24 cellular contexts compared by ENCODE assay signal in the genomic region with DNA sequence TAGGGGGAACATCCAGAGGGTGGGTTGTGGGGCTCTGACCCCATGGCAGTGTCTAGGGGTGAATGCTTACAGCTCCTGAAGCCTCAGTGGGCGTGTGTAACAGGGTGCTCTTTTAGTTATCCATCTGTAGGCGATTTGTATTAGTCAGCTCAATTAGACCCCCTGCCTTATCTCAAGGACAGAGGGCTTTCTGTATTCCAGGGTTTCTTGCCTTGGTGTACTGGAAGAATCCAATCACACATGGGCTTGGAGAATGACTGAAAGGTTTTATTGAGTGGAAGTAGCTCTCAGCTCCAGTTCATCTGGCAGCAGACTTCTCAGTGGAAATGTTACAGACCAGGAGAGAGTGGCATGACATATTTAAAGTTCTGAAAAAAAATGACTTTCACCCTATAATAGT.
DNase-seq lines count a peak whose midpoint lies in the region; FAIRE-seq and TF ChIP-seq lines count a peak whose summit lies in the region.
"Had no signal": no experiment of that assay in that cellular context is flagged by ENCODE, and none has a peak within 500 bp of the region (broad histone marks: within the 10 kb centered on the region; RNA-seq: fewer than 3 reads in every experiment).

No MANE protein-coding gene starts in this region.

- TF ChIP-seq CTCF in kidney (IDR thresholded peaks at IDR 0.05; ENCODE audit: borderline replicate concordance, extremely low read depth, insufficient read depth) (no peak), GM10266 (IDR thresholded peaks at IDR 0.05; ENCODE audit: control insufficient read depth, insufficient read depth, low read depth, missing control alignments) (no peak), mesothelial cell of epicardium (IDR thresholded peaks at IDR 0.05; ENCODE audit: unreplicated experiment) (no peak)

- H3K4me1 ChIP-seq in kidney (ENCODE audit: control insufficient read depth in 1 of 2, insufficient read depth in 1 of 2, low read depth in 1 of 2, low read length in 2 of 2), result no peaks in the 10 kb centered on the region
- H3K4me1 ChIP-seq: A549; BLaER1 treated with 17β-estradiol and CSF1 and Interleukin-3, amounts not matched to agents 10 nM and 100 nM had no signal

- H3K4me3 Mint-ChIP-seq in mesothelial cell of epicardium, result no peak overlapping the region
- H3K4me3 Mint-ChIP-seq: B cell; CD4-positive, alpha-beta T cell; CD8-positive, alpha-beta T cell had no signal

- H3K27me3 Mint-ChIP-seq in mesothelial cell of epicardium (ENCODE audit: low read depth), result no peaks in the 10 kb centered on the region
- H3K27me3 Mint-ChIP-seq: B cell; CD4-positive, alpha-beta T cell had no signal

- H3K9ac ChIP-seq in kidney (ENCODE audit: low read length in 2 of 2), result no peak overlapping the region
- H3K9ac ChIP-seq: BLaER1 treated with 17β-estradiol and CSF1 and Interleukin-3, amounts not matched to agents 10 nM and 100 nM had no signal

- no peak for FAIRE-seq in kidney (lab: Jason Lieb, UNC)
- FAIRE-seq: A549, GM12891, GM19239 had no signal

- no peaks in the 10 kb centered on the region for H3K36me3 ChIP-seq in kidney (ENCODE audit: control insufficient read depth in 1 of 2, insufficient read depth in 2 of 2, low read length in 2 of 2)
- H3K36me3 ChIP-seq: BLaER1 treated with 17β-estradiol and CSF1 and Interleukin-3, amounts not matched to agents 10 nM and 100 nM had no signal

- no peak overlapping the region for H3K4me3 ChIP-seq in kidney (ENCODE audit: low read length in 2 of 2)
- H3K4me3 ChIP-seq: A549; BLaER1 treated with 17β-estradiol and CSF1 and Interleukin-3, amounts not matched to agents 10 nM and 100 nM had no signal

- no peak overlapping the region for H3K27ac Mint-ChIP-seq in mesothelial cell of epicardium
- H3K27ac Mint-ChIP-seq: B cell; CD4-positive, alpha-beta T cell; CD8-positive, alpha-beta T cell had no signal

- H3K27ac ChIP-seq in kidney (ENCODE audit: low read depth in 2 of 2, low read length in 2 of 2), result no peak overlapping the region
- H3K27ac ChIP-seq: 22Rv1; A549; BLaER1 treated with 17β-estradiol and CSF1 and Interleukin-3, amounts not matched to agents 10 nM and 100 nM; C4-2B had no signal

- H3K9me3 ChIP-seq in kidney (ENCODE audit: control insufficient read depth in 1 of 2, low read length in 2 of 2), result peaks cover 0 to 12% of the 10 kb centered on the region in 2 donors
- H3K9me3 ChIP-seq: A549 had no signal

- DNase-seq in COLO829 (ENCODE audit: low spot score) (peak; percentile 40), SK-MEL-5 (ENCODE audit: low read depth, low spot score) (peak; percentile 57), kidney (peak; percentile 22), GM10266 (ENCODE audit: extremely low spot score) (no peak), mesothelial cell of epicardium (ENCODE audit: low spot score in 2 of 2, unreplicated experiment in 2 of 2) (no peak), HT-29 (ENCODE audit: low spot score) (no peak)
- DNase-seq: AML-193; CD4-positive, alpha-beta T cell; CD8-positive, alpha-beta T cell; COR-L47; DMS 273 treated with DMSO at 0.1 percent for 48 hours; DMS153; DMS53; DMS79; DND-41; EL; GDM1 had no signal

- no peaks in the 10 kb centered on the region for H3K36me3 Mint-ChIP-seq in mesothelial cell of epicardium
- H3K36me3 Mint-ChIP-seq: CD8-positive, alpha-beta T cell had no signal

- intact Hi-C loops in kidney (cut with DNase I), result no loop called here

- H3K4me1 Mint-ChIP-seq in mesothelial cell of epicardium, result peaks cover 2% of the 10 kb centered on the region
- H3K4me1 Mint-ChIP-seq: B cell had no signal

- in situ Hi-C loops in SK-MEL-5 (cut with HindIII; ENCODE audit: low pct_unique_long_range_greater_than_20kb, low sequenced_read_pairs), result no loop called here

- H3K9me3 Mint-ChIP-seq in mesothelial cell of epicardium, result peaks cover 38% of the 10 kb centered on the region

Comparison
In these comparisons a context has a peak if more than half of its experiments do, and no peak if none do; other contexts are left out.
1. DNase-seq: peak in COLO829 (single experiment), SK-MEL-5 (single experiment) and kidney (single experiment); none in GM10266 (single experiment), mesothelial cell of epicardium (0 of 2) and HT-29 (single experiment).